Comparison of ENCODE assay signal across 8 cellular contexts in genomic region chr17:81553018-81553615, GRCh38. TPM values are rescaled to one million over a fixed set of nuclear protein-coding genes. Genes with fewer than 3 reads are reported as not detected.
DNase-seq lines count a peak whose midpoint lies in the region; ATAC-seq, FAIRE-seq and TF ChIP-seq lines count a peak whose summit lies in the region.

No MANE protein-coding gene starts in this region.

- intact Hi-C loops in sigmoid colon (cut with DNase I) = loop anchor here (2.0 to 5.0 kb wide), 3 partner anchors 14 to 49 kb away; no protein-coding TSS in a partner anchor

- H3K4me3 ChIP-seq in HFF-Myc (replicated peaks; ENCODE audit: low read depth, low read length) (peak overlapping the region; percentile 83), hepatocyte (peak overlapping the region; percentile 94), sigmoid colon (peak overlapping the region; percentile 73 to 90 (median 81))

- no peaks in the 10 kb centered on the region for H3K9me2 ChIP-seq in hepatocyte (replicated peaks; ENCODE audit: insufficient read depth)

- no peak for TF ChIP-seq EP300 in sigmoid colon (IDR thresholded peaks at IDR 0.05)

- H3K36me3 Mint-ChIP-seq in T-helper 1 cell treated with Interleukin-12 subunit alpha and Interleukin-12 subunit beta and Interleukin-4 antibody, amounts not matched to agents 30 μg/mL and 1 μg/mL, for 36 hours (ENCODE audit: low read depth) = peaks cover 6% of the 10 kb centered on the region

- H3K9me3 ChIP-seq in hepatocyte (ENCODE audit: low read depth) (no peaks in the 10 kb centered on the region), sigmoid colon (no peaks in the 10 kb centered on the region)

- peak overlapping the region; percentile 97 for H2AFZ ChIP-seq in hepatocyte

- H3K4me3 Mint-ChIP-seq in T-helper 1 cell treated with Interleukin-12 subunit alpha and Interleukin-12 subunit beta and Interleukin-4 antibody, amounts not matched to agents 30 μg/mL and 1 μg/mL, for 36 hours = peak overlapping the region; percentile 86

- no peaks in the 10 kb centered on the region for H3K9me3 Mint-ChIP-seq in T-helper 1 cell treated with Interleukin-12 subunit alpha and Interleukin-12 subunit beta and Interleukin-4 antibody, amounts not matched to agents 30 μg/mL and 1 μg/mL, for 36 hours

- TF ChIP-seq POLR2A in sigmoid colon (IDR thresholded peaks at IDR 0.05) = no peak

- H3K4me1 Mint-ChIP-seq in T-helper 1 cell treated with Interleukin-12 subunit alpha and Interleukin-12 subunit beta and Interleukin-4 antibody, amounts not matched to agents 30 μg/mL and 1 μg/mL, for 36 hours (ENCODE audit: low read depth) = peaks cover 19% of the 10 kb centered on the region

- peak; percentile 63 for DNase-seq in HFF-Myc (ENCODE audit: extremely low read depth, low read depth)
- DNase-seq in NCI-H146 (lab: John Stamatoyannopoulos, UW) = peak; percentile 96
- DNase-seq in hepatocyte (ENCODE audit: low spot score) = peak; percentile 85
- peak; percentile 81 for DNase-seq in sigmoid colon

- H3K79me2 ChIP-seq in hepatocyte = peaks cover 24% of the 10 kb centered on the region

- peak; percentile 88 for FAIRE-seq in G401.6 (lab: Jason Lieb, UNC)

- H4K20me1 ChIP-seq in hepatocyte (ENCODE audit: insufficient read depth, poor library complexity, severe bottlenecking) = no peaks in the 10 kb centered on the region

- H3K27me3 ChIP-seq in hepatocyte = no peaks in the 10 kb centered on the region
- no peaks in the 10 kb centered on the region for H3K27me3 ChIP-seq in sigmoid colon

- H3K4me2 ChIP-seq in hepatocyte = peak overlapping the region; percentile 92

- WGBS in hepatocyte (ENCODE audit: low lambda C conversion rate, missing lambda C conversion rate) = 11% methylated on average over 11 of the region's 19 CpGs
- WGBS in sigmoid colon, 2 donors = 1% methylated on average over 19 of the region's 19 CpGs

- no peak for TF ChIP-seq CTCF in HFF-Myc (IDR thresholded peaks at IDR 0.05; ENCODE audit: low read depth, low read length, missing control alignments)
- peak; percentile 7 for TF ChIP-seq CTCF in hepatocyte (IDR thresholded peaks at IDR 0.05; ENCODE audit: poor library complexity)
- no peak for TF ChIP-seq CTCF in sigmoid colon (IDR thresholded peaks at IDR 0.05)

- H3K27me3 Mint-ChIP-seq in T-helper 1 cell treated with Interleukin-12 subunit alpha and Interleukin-12 subunit beta and Interleukin-4 antibody, amounts not matched to agents 30 μg/mL and 1 μg/mL, for 36 hours (ENCODE audit: low read depth) = no peaks in the 10 kb centered on the region

- ATAC-seq in GM19328 (IDR thresholded peaks at IDR 0.05; ENCODE audit: unreplicated experiment) = no peak

- H3K27ac ChIP-seq in angular gyrus (ENCODE audit: low read depth, low read length) (peak overlapping the region; percentile 82), hepatocyte (peak overlapping the region; percentile 80), sigmoid colon (peak overlapping the region; percentile 84 to 89 (median 85))

- H3K36me3 ChIP-seq in hepatocyte (replicated peaks; ENCODE audit: insufficient read depth, low read depth) = no peaks in the 10 kb centered on the region
- peaks cover 2 to 47% (median 16%) of the 10 kb centered on the region in 4 donors for H3K36me3 ChIP-seq in sigmoid colon

- H3K27ac Mint-ChIP-seq in T-helper 1 cell treated with Interleukin-12 subunit alpha and Interleukin-12 subunit beta and Interleukin-4 antibody, amounts not matched to agents 30 μg/mL and 1 μg/mL, for 36 hours = peak overlapping the region; percentile 88

- H3K4me1 ChIP-seq in hepatocyte (ENCODE audit: insufficient read depth) = peaks cover 26% of the 10 kb centered on the region
- peaks cover 0 to 39% (median 26%) of the 10 kb centered on the region in 4 donors for H3K4me1 ChIP-seq in sigmoid colon

RNA-seq across cellular contexts. Expression of gene FAAP100, which starts 1.0 kb away (rescaled TPM):
- total RNA-seq in hepatocyte = 18.3 and 20.9 TPM in 2 replicates
- 30.7 and 34.4 TPM in 2 replicates for polyA plus RNA-seq in hepatocyte
- 10 to 100 TPM in 3 of 4 donors, 1 to 10 TPM in 1; 9.6 to 24.1 (median 14.6) TPM for total RNA-seq in sigmoid colon
- 10 to 100 TPM in 2 of 3 donors, 1 to 10 TPM in 1; 6.6 to 27.2 (median 10.9) TPM for polyA plus RNA-seq in sigmoid colon

RNA-seq across cellular contexts. Expression of gene FSCN2, which starts 24.9 kb away (rescaled TPM):
- total RNA-seq in hepatocyte (1.8 and 3.7 TPM in 2 replicates), sigmoid colon (1 to 10 TPM in 1 of 4 donors, under 1 TPM in 2, not detected in 1; 0.33 to 1.1 (median 0.95) TPM)
- polyA plus RNA-seq in hepatocyte (0.29 and 0.40 TPM in 2 replicates), sigmoid colon (1 to 10 TPM in 1 of 3 donors, not detected in 2; 2.3 TPM)

RNA-seq across cellular contexts. Expression of gene ACTG1, which starts 40.5 kb away (rescaled TPM):
- 3,207 and 3,298 TPM in 2 replicates for total RNA-seq in hepatocyte
- 2,719 and 2,832 TPM in 2 replicates for polyA plus RNA-seq in hepatocyte
- 1,000 to 10,000 TPM; 1,038 to 2,003 (median 1,212) TPM for total RNA-seq in sigmoid colon
- polyA plus RNA-seq in sigmoid colon = 1,000 to 10,000 TPM; 2,538 to 4,527 (median 2,852) TPM
